Comparison of ENCODE assay signal across 8 cellular contexts in genomic region chr16:85347213-85347591, GRCh38.
DNase-seq lines count a peak whose midpoint lies in the region; ATAC-seq, FAIRE-seq and TF ChIP-seq lines count a peak whose summit lies in the region.

No MANE protein-coding gene starts in this region.

- H3K36me3 Mint-ChIP-seq in Calu3 (ENCODE audit: insufficient read depth, unreplicated experiment) (peaks cover 7% of the 10 kb centered on the region), HFFc6 (ENCODE audit: low read depth) (peaks cover 10% of the 10 kb centered on the region)

- H3K27ac Mint-ChIP-seq in Calu3 (ENCODE audit: unreplicated experiment) (no peak overlapping the region), HFFc6 (no peak overlapping the region)

- CTCF ChIA-PET in Calu3 (lab: Charles Lee) = interaction anchor here (1.0 to 1.3 kb wide), 8 partner anchors 13 to 125 kb away, joined by 3 to 5 read pairs (median 4); no protein-coding TSS in a partner anchor

- peak; percentile 45 for TF ChIP-seq CTCF in Calu3 (IDR thresholded peaks at IDR 0.05; ENCODE audit: unreplicated experiment)
- TF ChIP-seq CTCF in HFFc6 (IDR thresholded peaks at IDR 0.05) = peak; percentile 70
- peak in 2 of 3 experiments; percentile 16 to 30 for TF ChIP-seq CTCF in ascending aorta (IDR thresholded peaks at IDR 0.05)
- peak; percentile 54 for TF ChIP-seq CTCF in lower lobe of right lung (IDR thresholded peaks at IDR 0.05)

- H3K27me3 Mint-ChIP-seq in Calu3 (ENCODE audit: unreplicated experiment) (peaks cover 89% of the 10 kb centered on the region), HFFc6 (ENCODE audit: insufficient read depth) (no peaks in the 10 kb centered on the region)

- no peak overlapping the region for H3K4me3 ChIP-seq in ascending aorta
- H3K4me3 ChIP-seq in lower lobe of right lung = no peak overlapping the region

- TF ChIP-seq POLR2A in GM12892 (IDR thresholded peaks at IDR 0.05; ENCODE audit: low read depth, low read length) = no peak

- H3K4me1 ChIP-seq in ascending aorta = peaks cover 2 to 7% of the 10 kb centered on the region in 2 donors
- H3K4me1 ChIP-seq in lower lobe of right lung = peaks cover 15% of the 10 kb centered on the region

- peak; percentile 56 to 69 for ATAC-seq in lower lobe of right lung
- no peak for ATAC-seq in HG02763 (IDR thresholded peaks at IDR 0.05; ENCODE audit: unreplicated experiment)
- no peak for ATAC-seq in HG02981 (IDR thresholded peaks at IDR 0.05; ENCODE audit: unreplicated experiment)

- H3K27ac ChIP-seq in ascending aorta (no peak overlapping the region), lower lobe of right lung (no peak overlapping the region)

- DNase-seq in Calu3 (peak; percentile 41), HFFc6 (no peak), ascending aorta (ENCODE audit: low spot score in 2 of 2) (no peak), lower lobe of right lung (no peak), GM12892 (ENCODE audit: insufficient read length) (no peak), DMS153 treated with DMSO at 0.1 percent for 48 hours (lab: John Stamatoyannopoulos, UW; ENCODE audit: unreplicated experiment) (no peak)

- H3K36me3 ChIP-seq in ascending aorta (no peaks in the 10 kb centered on the region), lower lobe of right lung (no peaks in the 10 kb centered on the region)

- H3K27me3 ChIP-seq in ascending aorta = no peaks in the 10 kb centered on the region
- H3K27me3 ChIP-seq in lower lobe of right lung (ENCODE audit: low read depth) = no peaks in the 10 kb centered on the region

- H3K9me3 Mint-ChIP-seq in Calu3 (ENCODE audit: low read depth, unreplicated experiment) = peaks cover 7% of the 10 kb centered on the region
- H3K9me3 Mint-ChIP-seq in HFFc6 = no peaks in the 10 kb centered on the region

- no TSS peak for BruUV-seq in Calu3 (replicated peaks; lab: Mats Ljungman, UMichigan)

- FAIRE-seq in GM12892 (lab: Jason Lieb, UNC) = no peak

- H3K4me3 Mint-ChIP-seq in Calu3 (ENCODE audit: low read depth, unreplicated experiment) (no peak overlapping the region), HFFc6 (no peak overlapping the region)

- H3K4me1 Mint-ChIP-seq in Calu3 (ENCODE audit: low read depth, unreplicated experiment) (peaks cover 8% of the 10 kb centered on the region), HFFc6 (ENCODE audit: low read depth) (peaks cover 26% of the 10 kb centered on the region)

- no peaks in the 10 kb centered on the region for H3K9me3 ChIP-seq in ascending aorta
- H3K9me3 ChIP-seq in lower lobe of right lung = no peaks in the 10 kb centered on the region

- intact Hi-C loops in Calu3 (cut with micrococcal nuclease; ENCODE audit: unreplicated experiment) = no loop called here
- intact Hi-C loops in ascending aorta (cut with DNase I) = no loop called here
- intact Hi-C loops in lower lobe of right lung (cut with DNase I) = no loop called here

Comparison
In these comparisons a context has a peak if more than half of its experiments do, and no peak if none do; other contexts are left out.
1. ATAC-seq: peak in lower lobe of right lung (2 of 2); none in HG02763 (single experiment) and HG02981 (single experiment).
2. Peak in every context shown above with its lines, with median percentiles within 50 percentile points of each other: CTCF ChIP-seq.